In the genomic region with DNA sequence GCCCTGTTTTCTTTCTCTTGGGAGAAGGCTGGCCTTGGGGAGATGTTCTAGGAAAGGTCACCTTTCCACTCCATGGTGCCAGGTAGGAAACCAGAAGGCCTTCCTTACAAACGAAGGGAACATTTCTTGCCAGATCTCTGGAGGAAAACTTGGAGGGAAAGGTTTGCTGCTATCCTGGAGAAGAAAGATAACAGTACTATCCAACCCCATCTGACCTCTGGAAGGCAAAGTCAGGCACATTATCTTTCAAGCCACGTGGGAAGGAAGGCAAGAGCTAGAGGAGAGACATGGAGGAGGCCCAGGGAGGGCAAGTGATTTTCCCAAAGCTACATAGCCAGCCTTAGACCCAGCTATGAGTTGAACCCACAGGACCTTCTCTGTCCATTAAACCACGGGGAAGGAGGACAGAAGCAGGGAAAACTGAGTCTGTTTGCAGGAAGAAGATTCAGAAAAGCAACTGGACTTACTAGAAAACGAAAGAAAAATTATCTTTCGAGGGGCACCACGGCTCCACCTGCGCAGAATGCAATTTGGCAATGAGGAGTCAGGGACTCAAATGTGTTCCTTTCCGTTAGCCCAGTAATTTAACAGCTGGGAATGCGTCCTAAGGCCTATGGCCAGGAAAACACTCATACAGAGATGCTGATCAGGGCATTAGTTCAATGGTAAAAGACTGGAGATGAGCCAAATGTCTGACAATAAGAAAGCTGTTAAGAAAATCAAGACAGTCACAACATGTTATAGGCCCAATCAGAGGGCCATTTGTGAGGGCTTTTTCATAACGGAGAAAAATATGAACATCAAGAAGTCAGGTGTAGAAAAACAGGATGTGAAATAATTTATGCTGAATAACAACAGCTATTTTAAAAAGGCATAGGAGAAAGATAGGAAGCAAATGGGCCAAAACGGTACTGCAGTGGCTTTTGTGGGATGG, we compare ENCODE assay signal across 1 cellular context.
TF ChIP-seq lines count a peak whose summit lies in the region.

No MANE protein-coding gene starts in this region.

TF ChIP-seq in K562, 482 proteins besides CTCF, POLR2A, EP300 and RAD21 (continued from another document):
- TF ChIP-seq SMAD3 (CRISPR knock-in tag; conservative IDR thresholded peaks at IDR 0.05) (0 out of 2 replicates have a peak, but pooled peaks have one; percentile 28), TOE1 (IDR thresholded peaks at IDR 0.05; ENCODE audit: borderline replicate concordance) (peak; percentile 36; the same call in 1 of the 2 replicates), TOE1 (CRISPR knock-in tag; IDR thresholded peaks at IDR 0.05; ENCODE audit: borderline replicate concordance, low read depth) (no peak), EGR1 (conservative IDR thresholded peaks at IDR 0.05) (no peak), ZFP30 (CRISPR knock-in tag; IDR thresholded peaks at IDR 0.05; ENCODE audit: borderline replicate concordance) (no peak)
- TF ChIP-seq, protein P1, sequence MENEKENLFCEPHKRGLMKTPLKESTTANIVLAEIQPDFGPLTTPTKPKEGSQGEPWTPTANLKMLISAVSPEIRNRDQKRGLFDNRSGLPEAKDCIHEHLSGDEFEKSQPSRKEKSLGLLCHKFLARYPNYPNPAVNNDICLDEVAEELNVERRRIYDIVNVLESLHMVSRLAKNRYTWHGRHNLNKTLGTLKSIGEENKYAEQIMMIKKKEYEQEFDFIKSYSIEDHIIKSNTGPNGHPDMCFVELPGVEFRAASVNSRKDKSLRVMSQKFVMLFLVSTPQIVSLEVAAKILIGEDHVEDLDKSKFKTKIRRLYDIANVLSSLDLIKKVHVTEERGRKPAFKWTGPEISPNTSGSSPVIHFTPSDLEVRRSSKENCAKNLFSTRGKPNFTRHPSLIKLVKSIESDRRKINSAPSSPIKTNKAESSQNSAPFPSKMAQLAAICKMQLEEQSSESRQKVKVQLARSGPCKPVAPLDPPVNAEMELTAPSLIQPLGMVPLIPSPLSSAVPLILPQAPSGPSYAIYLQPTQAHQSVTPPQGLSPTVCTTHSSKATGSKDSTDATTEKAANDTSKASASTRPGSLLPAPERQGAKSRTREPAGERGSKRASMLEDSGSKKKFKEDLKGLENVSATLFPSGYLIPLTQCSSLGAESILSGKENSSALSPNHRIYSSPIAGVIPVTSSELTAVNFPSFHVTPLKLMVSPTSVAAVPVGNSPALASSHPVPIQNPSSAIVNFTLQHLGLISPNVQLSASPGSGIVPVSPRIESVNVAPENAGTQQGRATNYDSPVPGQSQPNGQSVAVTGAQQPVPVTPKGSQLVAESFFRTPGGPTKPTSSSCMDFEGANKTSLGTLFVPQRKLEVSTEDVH (IDR thresholded peaks at IDR 0.05; ENCODE audit: low read depth, partially characterized antibody), result peak; percentile 52
